Comparison of ENCODE assay signal across 8 cellular contexts in the genomic region with DNA sequence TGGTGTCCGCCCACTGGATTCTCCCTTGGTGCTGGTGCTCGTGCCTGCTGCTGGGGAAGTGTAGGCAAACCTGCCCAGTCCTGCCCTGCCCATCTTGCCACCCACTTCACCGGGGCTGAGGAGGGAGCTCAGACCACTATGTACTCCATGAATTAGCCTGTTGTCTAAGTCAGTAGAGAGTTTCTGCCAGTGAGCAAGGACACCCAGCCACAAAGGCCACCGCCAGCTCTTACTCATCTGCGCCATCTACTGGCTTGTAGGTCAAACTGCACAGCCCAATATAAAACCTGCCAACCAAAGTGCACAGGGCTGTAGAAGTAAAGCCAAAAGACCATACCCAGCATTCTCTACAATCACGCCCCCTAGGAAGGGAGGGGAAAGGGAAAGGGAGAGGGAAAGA.
DNase-seq lines count a peak whose midpoint lies in the region; ATAC-seq and TF ChIP-seq lines count a peak whose summit lies in the region.

No MANE protein-coding gene starts in this region.

- no peak overlapping the region for H2AFZ ChIP-seq in mammary epithelial cell (ENCODE audit: low read depth, low read length)
- peak overlapping the region; percentile 45 for H2AFZ ChIP-seq in neuronal stem cell (ENCODE audit: low read length)

- H2BK120ac ChIP-seq in neuronal stem cell (ENCODE audit: low read depth, low read length) = no peak overlapping the region

- H3K23ac ChIP-seq in neuronal stem cell (ENCODE audit: low read depth, low read length, poor library complexity) = no peak overlapping the region

- no peak overlapping the region for H4K91ac ChIP-seq in neuronal stem cell (ENCODE audit: low read depth, low read length, poor library complexity)

- no peaks in the 10 kb centered on the region for H3K79me2 ChIP-seq in mammary epithelial cell (ENCODE audit: insufficient read depth, low read length)

- H3K14ac ChIP-seq in neuronal stem cell (ENCODE audit: low read length) = no peak overlapping the region

- 27% methylated on average over 5 of the region's 6 CpGs for WGBS in mammary epithelial cell (ENCODE audit: low coverage, missing lambda C conversion rate)
- no CpG with 5 or more reads among the region's 6 CpGs for WGBS in neuronal stem cell (ENCODE audit: extremely low coverage in 2 of 2, insufficient read length in 2 of 2, insufficient replicate concordance in 1 of 2), 2 donors

- H3K27me3 ChIP-seq in mammary epithelial cell (ENCODE audit: insufficient read depth, low read length) (no peaks in the 10 kb centered on the region), neuronal stem cell (ENCODE audit: control insufficient read depth in 3 of 3, insufficient read depth in 3 of 3, low read depth in 1 of 3, low read length in 3 of 3) (no peaks in the 10 kb centered on the region)

- no peak overlapping the region for H2BK12ac ChIP-seq in neuronal stem cell (ENCODE audit: low read length)

- dilution Hi-C loops in mammary epithelial cell (cut with HindIII; ENCODE audit: low sequenced_read_pairs) = no loop called here

- H3K36me3 ChIP-seq in mammary epithelial cell (ENCODE audit: insufficient read depth, low read length) (no peaks in the 10 kb centered on the region), neuronal stem cell (replicated peaks in 1 of 2; ENCODE audit: control insufficient read depth in 2 of 2, insufficient read depth in 2 of 2, low read length in 2 of 2) (peaks cover 0 to 5% of the 10 kb centered on the region in 2 donors)

- no peak overlapping the region for H2AK5ac ChIP-seq in neuronal stem cell (ENCODE audit: low read depth, low read length)

- no peaks in the 10 kb centered on the region for H4K20me1 ChIP-seq in mammary epithelial cell (ENCODE audit: insufficient read depth, low read length)

- no peak overlapping the region for H3K4ac ChIP-seq in neuronal stem cell (ENCODE audit: low read length)

- H2BK15ac ChIP-seq in neuronal stem cell (ENCODE audit: low read length) = no peak overlapping the region

- CTCF ChIA-PET in mammary epithelial cell (lab: Charles Lee; ENCODE audit: low non-redundant PET) = no interaction called here

- no peak overlapping the region for H2BK5ac ChIP-seq in neuronal stem cell (ENCODE audit: low read length)

- H3K4me1 ChIP-seq in mammary epithelial cell (ENCODE audit: insufficient read depth, low read length) (no peaks in the 10 kb centered on the region), neuronal stem cell (ENCODE audit: control insufficient read depth in 2 of 2, insufficient read depth in 1 of 2, low read depth in 1 of 2, low read length in 2 of 2) (no peaks in the 10 kb centered on the region)

- H3K27me3 Mint-ChIP-seq in T-helper 17 cell = no peaks in the 10 kb centered on the region

- H3K4me1 Mint-ChIP-seq in T-helper 17 cell = no peaks in the 10 kb centered on the region

- BruUV-seq in mammary epithelial cell (replicated peaks; lab: Mats Ljungman, UMichigan) = no TSS peak

- H3K9me3 ChIP-seq in mammary epithelial cell (replicated peaks; ENCODE audit: insufficient read depth, low read length) (peaks cover 21% of the 10 kb centered on the region), neuronal stem cell (replicated peaks in 1 of 2; ENCODE audit: control insufficient read depth in 2 of 2, insufficient read depth in 1 of 2, low read depth in 1 of 2, low read length in 2 of 2) (peaks cover 26 to 31% of the 10 kb centered on the region in 2 donors), T-helper 17 cell (ENCODE audit: control insufficient read depth, low read length, poor library complexity, severe bottlenecking) (peaks cover 3% of the 10 kb centered on the region)

- H4K8ac ChIP-seq in neuronal stem cell (ENCODE audit: low read depth, low read length) = no peak overlapping the region

- H3K36me3 Mint-ChIP-seq in T-helper 17 cell (ENCODE audit: low read depth) = no peaks in the 10 kb centered on the region

- in situ Hi-C loops in mammary epithelial cell (cut with MboI; ENCODE audit: low sequenced_read_pairs in 2 of 2) = no loop called here

- intact Hi-C loops in mammary epithelial cell (cut with micrococcal nuclease) = loop anchor here (1.0 kb wide), 2 partner anchors 120 to 465 kb away; no protein-coding TSS in a partner anchor

- H3K4me3 ChIP-seq in mammary epithelial cell (replicated peaks in 1 of 3; ENCODE audit: insufficient read depth in 1 of 3, low read depth in 2 of 3, low read length in 3 of 3) = no peak overlapping the region
- no peak overlapping the region for H3K4me3 ChIP-seq in neuronal stem cell (ENCODE audit: low read length in 2 of 2)

- H3K4me2 ChIP-seq in mammary epithelial cell (ENCODE audit: insufficient read depth, low read depth, low read length) = no peak overlapping the region
- no peak overlapping the region for H3K4me2 ChIP-seq in neuronal stem cell (ENCODE audit: insufficient read depth, low read length, poor library complexity, severe bottlenecking)

- TF ChIP-seq CTCF in mammary epithelial cell (conservative IDR thresholded peaks at IDR 0.05 in 1 of 2, IDR thresholded peaks at IDR 0.05 in 1 of 2; ENCODE audit: extremely low read depth in 1 of 2, insufficient read depth in 1 of 2, low read depth in 1 of 2, low read length in 2 of 2) = peak; percentile 65 to 69

- no peak for ATAC-seq in T-helper 17 cell

- H3K18ac ChIP-seq in neuronal stem cell (ENCODE audit: low read length) = no peak overlapping the region

- H3K27ac ChIP-seq in mammary epithelial cell (ENCODE audit: insufficient read depth, low read depth, low read length) (no peak overlapping the region), neuronal stem cell (replicated peaks; ENCODE audit: low read length) (no peak overlapping the region)

- H3K9ac ChIP-seq in mammary epithelial cell (ENCODE audit: insufficient read depth, low read length) (no peak overlapping the region), neuronal stem cell (ENCODE audit: low read depth, low read length, poor library complexity) (no peak overlapping the region)

- DNase-seq in NCI-H2227 (lab: John Stamatoyannopoulos, UW; ENCODE audit: unreplicated experiment) = peak; percentile 4
- DNase-seq in NCI-H2227 treated with DMSO at 0.1 percent for 48 hours (lab: John Stamatoyannopoulos, UW) = no peak
- DNase-seq in LHCN-M2 (ENCODE audit: low read depth) = peak; percentile 26
- DNase-seq in mammary epithelial cell = peak; percentile 34
- DNase-seq in neuronal stem cell (ENCODE audit: low spot score) = no peak
- DNase-seq in epidermal melanocyte (ENCODE audit: insufficient read length, low spot score) = no peak
- no peak for DNase-seq in T-helper 17 cell
- DNase-seq in OCI-M2 (lab: John Stamatoyannopoulos, UW; ENCODE audit: unreplicated experiment) = no peak

- peaks cover 14% of the 10 kb centered on the region for H3K79me1 ChIP-seq in neuronal stem cell (ENCODE audit: low read depth, low read length)

- H3K27ac Mint-ChIP-seq in T-helper 17 cell = no peak overlapping the region

- H3K4me3 Mint-ChIP-seq in T-helper 17 cell = no peak overlapping the region

Comparison
In these comparisons a context has a peak if more than half of its experiments do, and no peak if none do; other contexts are left out.
1. DNase-seq: peak in NCI-H2227 (single experiment), LHCN-M2 (single experiment) and mammary epithelial cell (single experiment); none in NCI-H2227 treated with DMSO at 0.1 percent for 48 hours (single experiment), neuronal stem cell (single experiment), epidermal melanocyte (single experiment), T-helper 17 cell (0 of 3) and OCI-M2 (single experiment).